Comparison of ENCODE assay signal across 19 cellular contexts in genomic region chr16:30079480-30079879, GRCh38.
"Had no signal": no experiment of that assay in that cellular context is flagged by ENCODE, and none has a peak within 500 bp of the region (broad histone marks: within the 10 kb centered on the region; RNA-seq: fewer than 3 reads in every experiment).

No MANE protein-coding gene starts in this region.

- H3K27me3 ChIP-seq: body of pancreas, colonic mucosa, esophagus squamous epithelium, left lung, right lobe of liver had no signal

- H3K9me3 ChIP-seq: body of pancreas, colonic mucosa, esophagus squamous epithelium, left lung, prostate gland, right lobe of liver had no signal

- H3K4me3 Mint-ChIP-seq: activated CD8-positive, alpha-beta T cell treated with anti-CD3 and anti-CD28 coated beads, Interleukin-2, amount 10 ng/mL, durations not matched to agents 7 days and 5 days; activated naive CD4-positive, alpha-beta T cell treated with anti-CD3 and anti-CD28 coated beads for 36 hours; activated T-helper 17 cell treated with anti-CD3 and anti-CD28 coated beads, Interleukin-2, amount 50 U/mL, for 72 hours; stimulated activated naive CD8-positive, alpha-beta T cell treated with anti-CD3 and anti-CD28 coated beads, Interleukin-15, amount 100 ng/mL, for 72 hours; type B pancreatic cell had no signal

- H3K27ac Mint-ChIP-seq: activated CD8-positive, alpha-beta T cell treated with anti-CD3 and anti-CD28 coated beads, Interleukin-2, amount 10 ng/mL, durations not matched to agents 7 days and 5 days; activated naive CD4-positive, alpha-beta T cell treated with anti-CD3 and anti-CD28 coated beads for 36 hours; activated T-helper 17 cell treated with anti-CD3 and anti-CD28 coated beads, Interleukin-2, amount 50 U/mL, for 72 hours; type B pancreatic cell had no signal

- H3K27ac ChIP-seq: body of pancreas, colonic mucosa, esophagus squamous epithelium, left lung, prostate gland, right lobe of liver, SK-N-MC, VCaP had no signal

- DNase-seq: activated CD8-positive, alpha-beta memory T cell treated with anti-CD3 and anti-CD28 coated beads, Interleukin-2, amount 50 U/mL, for 4 hours; activated CD8-positive, alpha-beta T cell treated with anti-CD3 and anti-CD28 coated beads, Interleukin-2, amount 10 ng/mL, durations not matched to agents 7 days and 5 days; activated naive CD4-positive, alpha-beta T cell treated with anti-CD3 and anti-CD28 coated beads for 36 hours; body of pancreas; colonic mucosa; esophagus squamous epithelium; hippocampal formation; left lung; naive thymus-derived CD8-positive, alpha-beta T cell; right lobe of liver; stimulated activated naive CD8-positive, alpha-beta T cell treated with anti-CD3 and anti-CD28 coated beads, Interleukin-15, amount 100 ng/mL, for 72 hours; T-helper 1 cell; T1000 had no signal

- H3K9me3 Mint-ChIP-seq: activated naive CD4-positive, alpha-beta T cell treated with anti-CD3 and anti-CD28 coated beads for 36 hours; activated T-helper 17 cell treated with anti-CD3 and anti-CD28 coated beads, Interleukin-2, amount 50 U/mL, for 72 hours; naive thymus-derived CD8-positive, alpha-beta T cell; stimulated activated naive CD8-positive, alpha-beta T cell treated with anti-CD3 and anti-CD28 coated beads, Interleukin-15, amount 100 ng/mL, for 72 hours; type B pancreatic cell had no signal

- H3K27me3 Mint-ChIP-seq: activated T-helper 17 cell treated with anti-CD3 and anti-CD28 coated beads, Interleukin-2, amount 50 U/mL, for 72 hours; naive thymus-derived CD8-positive, alpha-beta T cell; stimulated activated naive CD8-positive, alpha-beta T cell treated with anti-CD3 and anti-CD28 coated beads, Interleukin-15, amount 100 ng/mL, for 72 hours; type B pancreatic cell had no signal

- H3K4me3 ChIP-seq: body of pancreas, colonic mucosa, esophagus squamous epithelium, left lung, prostate gland, right lobe of liver, SK-N-MC, smooth muscle cell had no signal
